Comparison of ENCODE assay signal across 31 cellular contexts in the genomic region with DNA sequence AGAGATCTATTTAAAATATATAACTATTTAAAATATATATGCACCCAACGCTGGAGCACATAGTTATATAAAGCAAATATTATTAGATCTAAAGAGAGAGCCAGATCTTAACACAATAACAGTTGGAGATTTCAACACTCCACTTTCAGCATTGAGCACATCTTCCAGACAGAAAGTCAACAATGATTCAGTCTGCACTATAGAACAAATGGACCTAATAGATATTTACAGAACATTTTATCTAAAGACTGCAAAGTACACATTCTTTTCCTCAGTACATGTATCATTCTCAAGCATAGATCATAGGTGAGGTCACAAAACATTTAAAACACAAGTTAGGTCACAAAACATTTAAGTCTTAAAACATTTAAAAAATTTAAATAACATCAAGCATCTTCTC. TPM values are rescaled to one million over a fixed set of nuclear protein-coding genes. Genes with fewer than 3 reads are reported as not detected.
"Had no signal": no experiment of that assay in that cellular context is flagged by ENCODE, and none has a peak within 500 bp of the region (broad histone marks: within the 10 kb centered on the region; RNA-seq: fewer than 3 reads in every experiment).

No MANE protein-coding gene starts in this region.

- H3K4me3 ChIP-seq: gastrocnemius medialis, heart left ventricle, lower lobe of right lung, smooth muscle cell, stomach, suprapubic skin, transverse colon had no signal

- H3K36me3 ChIP-seq: gastrocnemius medialis, heart left ventricle, lower lobe of right lung, stomach, suprapubic skin, transverse colon had no signal

- H3K27ac ChIP-seq: gastrocnemius medialis, heart left ventricle, lower lobe of right lung, stomach, suprapubic skin, transverse colon had no signal

- H3K4me1 ChIP-seq: gastrocnemius medialis, heart left ventricle, lower lobe of right lung, stomach, suprapubic skin, transverse colon had no signal

- DNase-seq: activated B cell treated with CpG ODN at 0.5 μM for 24 hours; activated CD4-positive, alpha-beta T cell treated with anti-CD3 and anti-CD28 coated beads for 36 hours; activated CD4-positive, alpha-beta T cell treated with anti-CD3 and anti-CD28 coated beads, Interleukin-2, amount 50 U/mL, for 4 hours; activated CD8-positive, alpha-beta memory T cell treated with anti-CD3 and anti-CD28 coated beads for 24 hours; activated CD8-positive, alpha-beta memory T cell treated with anti-CD3 and anti-CD28 coated beads, Interleukin-2, amount 50 U/mL, for 48 hours; activated naive CD4-positive, alpha-beta T cell treated with Interleukin-2 at 50 U/mL for 16 hours; activated naive CD8-positive, alpha-beta T cell treated with anti-CD3 and anti-CD28 coated beads for 36 hours; activated T-cell treated with anti-CD3 and anti-CD28 coated beads, Interleukin-2, amount 50 U/mL, for 48 hours; amniotic stem cell; effector CD4-positive, alpha-beta T cell; gastrocnemius medialis; heart left ventricle; islet precursor cell; left colon; lower lobe of right lung; naive B cell; occipital lobe; posterior cingulate gyrus; stimulated activated CD4-positive, alpha-beta T cell treated with anti-CD3 and anti-CD28 coated beads, Interleukin-15, amount 100 ng/mL, for 24 hours; stomach; T-helper 9 cell; transverse colon had no signal

- ATAC-seq: activated CD4-positive, alpha-beta T cell treated with anti-CD3 and anti-CD28 coated beads for 36 hours; esophagus mucosa; gastrocnemius medialis; heart left ventricle; left colon; lower lobe of right lung; sciatic nerve; stimulated activated memory B cell treated with anti-CD40 and anti-IgM and Interleukin-4, amounts not matched to agents 10 μg/mL and 1 μg/mL and 100 μg/mL, for 72 hours had no signal

- H3K27me3 ChIP-seq: gastrocnemius medialis, stomach, suprapubic skin, transverse colon had no signal

- H3K9me3 ChIP-seq: gastrocnemius medialis, lower lobe of right lung, suprapubic skin, transverse colon had no signal

RNA-seq across cellular contexts. Expression of gene NLRP2B, which starts 36.4 kb away (rescaled TPM):
- total RNA-seq: activated B cell treated with CpG ODN at 0.5 μM for 24 hours; activated CD4-positive, alpha-beta T cell treated with anti-CD3 and anti-CD28 coated beads for 36 hours; activated naive CD8-positive, alpha-beta T cell treated with anti-CD3 and anti-CD28 coated beads for 36 hours; esophagus mucosa; left colon; lower lobe of right lung; mesenteric fat pad; mucosa of gallbladder; neural crest cell; smooth muscle cell; stomach; suprapubic skin; T-helper 1 cell treated with Interleukin-12 subunit alpha and Interleukin-12 subunit beta and Interleukin-4 antibody, amounts not matched to agents 30 ng/mL and 1 ng/mL, for 36 hours had no signal
